Comparison of ENCODE assay signal across 20 cellular contexts in genomic region chr14:87170179-87170578, GRCh38.
A peak's percentile ranks its signal among the peaks of the same experiment; 100 is the strongest.
DNase-seq lines count a peak whose midpoint lies in the region; ATAC-seq and TF ChIP-seq lines count a peak whose summit lies in the region.
"Had no signal": no experiment of that assay in that cellular context is flagged by ENCODE, and none has a peak within 500 bp of the region (broad histone marks: within the 10 kb centered on the region; RNA-seq: fewer than 3 reads in every experiment).

No MANE protein-coding gene starts in this region.

- peaks cover 4% of the 10 kb centered on the region for H3K27me3 ChIP-seq in A673 (replicated peaks; ENCODE audit: insufficient read depth, low read depth, low read length, poor library complexity)
- H3K27me3 ChIP-seq: BE2C had no signal

- no peaks in the 10 kb centered on the region for H3K9me3 ChIP-seq in A673 (ENCODE audit: low read depth, low read length, poor library complexity, severe bottlenecking)
- H3K9me3 ChIP-seq: BE2C had no signal

- no peaks in the 10 kb centered on the region for H3K36me3 ChIP-seq in A673 (ENCODE audit: insufficient read depth, low read length, poor library complexity, severe bottlenecking)
- H3K36me3 ChIP-seq: BE2C had no signal

- POLR2A ChIA-PET in A673 (lab: Charles Lee; ENCODE audit: low non-redundant PET), result interaction anchor here (0.5 kb wide), 1 partner anchor 117 kb away, joined by 9 read pairs; no protein-coding TSS in a partner anchor

- BruUV-seq in A673 (replicated peaks; lab: Mats Ljungman, UMichigan), result no TSS peak

- no peak overlapping the region for H3K4me3 ChIP-seq in A673 (ENCODE audit: low read depth, low read length, poor library complexity, severe bottlenecking)
- H3K4me3 ChIP-seq: GM23248, K562 had no signal

- H3K27ac ChIP-seq in A673 (ENCODE audit: low read depth, low read length, poor library complexity, severe bottlenecking), result peak overlapping the region; percentile 48
- H3K27ac ChIP-seq: GM23248 had no signal

- CTCF ChIA-PET in A673 (lab: Charles Lee), result no interaction called here

- DNase-seq in A673 (ENCODE audit: low spot score) (peak; percentile 96), Kasumi-1 (lab: John Stamatoyannopoulos, UW) (peak; percentile 65 to 74), astrocyte of the hippocampus (ENCODE audit: low read depth, low spot score) (peak; percentile 16), iPS DF 19.7 (ENCODE audit: low read depth, low spot score) (peak; percentile 33), SW 1271 (lab: John Stamatoyannopoulos, UW) (no peak), NCI-H446 (lab: John Stamatoyannopoulos, UW) (no peak), NK-92 (lab: John Stamatoyannopoulos, UW; ENCODE audit: unreplicated experiment) (no peak)
- DNase-seq: 8988T; BE2C; CD4-positive, CD25-positive, alpha-beta regulatory T cell; COR-L47; DMS 273 treated with DMSO at 0.1 percent for 48 hours; GDM1; GM23248; NCI-H1694 treated with DMSO at 0.1 percent for 48 hours; PC-3; RPMI8226; SIG-M5 had no signal

- H3K4me1 ChIP-seq in A673 (ENCODE audit: insufficient read depth, low read length, poor library complexity, severe bottlenecking), result peaks cover 26% of the 10 kb centered on the region
- H3K4me1 ChIP-seq: BE2C had no signal

- no peak for ATAC-seq in GM19397 (IDR thresholded peaks at IDR 0.05; ENCODE audit: unreplicated experiment)
- ATAC-seq: K562, PC-3 had no signal

- TF ChIP-seq CTCF in A673 (conservative IDR thresholded peaks at IDR 0.05; ENCODE audit: low read depth, low read length), result no peak

- intact Hi-C loops in A673 (cut with micrococcal nuclease; ENCODE audit: unreplicated experiment), result loop anchor here (2.0 kb wide), 1 partner anchor 21 kb away; no protein-coding TSS in a partner anchor

Comparison
In these comparisons a context has a peak if more than half of its experiments do, and no peak if none do; other contexts are left out.
1. DNase-seq: peak in A673 (single experiment), Kasumi-1 (2 of 2), astrocyte of the hippocampus (single experiment) and iPS DF 19.7 (single experiment); none in SW 1271 (0 of 2), NCI-H446 (0 of 2) and NK-92 (single experiment).